ENCODE assay signal across 8 cellular contexts in genomic region chr9:128947423-128948310, GRCh38. TPM values are rescaled to one million over a fixed set of nuclear protein-coding genes. Genes with fewer than 3 reads are reported as not detected.
DNase-seq lines count a peak whose midpoint lies in the region; ATAC-seq and TF ChIP-seq lines count a peak whose summit lies in the region.

Gene DOLK, minus strand, starts transcription at chr9:128947603. Its CDS starts 300 bp downstream, at chr9:128947303.
Gene NUP188, plus strand, starts transcription at chr9:128947699. Its CDS starts 21 bp downstream, at chr9:128947720.

- no peaks in the 10 kb centered on the region for H3K9me3 ChIP-seq in T-helper 17 cell (ENCODE audit: control insufficient read depth, low read length, poor library complexity, severe bottlenecking)
- H3K9me3 ChIP-seq in psoas muscle: no peaks in the 10 kb centered on the region

- H3K36me3 ChIP-seq in psoas muscle (ENCODE audit: insufficient read depth in 1 of 2, low read depth in 1 of 2) (peaks cover 0 to 55% of the 10 kb centered on the region in 2 donors), urinary bladder (ENCODE audit: insufficient read depth) (peaks cover 2% of the 10 kb centered on the region)

- H3K36me3 Mint-ChIP-seq in T-helper 17 cell (ENCODE audit: low read depth): no peaks in the 10 kb centered on the region

- H3K27me3 ChIP-seq in psoas muscle (ENCODE audit: insufficient read depth in 3 of 3, low read length in 2 of 3): no peaks in the 10 kb centered on the region

- WGBS in psoas muscle, 3 donors: 0 to 1% (median 1%) methylated on average over 72 to 95 of the region's 95 CpGs
- WGBS in urinary bladder: under 1% methylated on average over 95 of the region's 95 CpGs

- intact Hi-C loops in left ventricle myocardium superior (cut with micrococcal nuclease): no loop called here
- intact Hi-C loops in psoas muscle (cut with DNase I): loop anchor here in 1 of 2 donors (1.0 to 10.0 kb wide), 3 partner anchors 30 to 223 kb away; partner anchors contain the start of genes SH3GLB2 and ZDHHC12

- no peaks in the 10 kb centered on the region for H3K27me3 Mint-ChIP-seq in T-helper 17 cell

- peak; percentile 65 for ATAC-seq in HG02870 (IDR thresholded peaks at IDR 0.05; ENCODE audit: unreplicated experiment)
- ATAC-seq in T-helper 17 cell: peak; percentile 91
- ATAC-seq in left ventricle myocardium superior: peak; percentile 94
- peak; percentile 91 to 95 (median 92) for ATAC-seq in psoas muscle

- peak within 1 kb of the TSS; percentile 92 for H3K27ac Mint-ChIP-seq in T-helper 17 cell

- H3K4me3 Mint-ChIP-seq in T-helper 17 cell: peak within 1 kb of the TSS; percentile 98

- TF ChIP-seq POLR2A in GM15510 (IDR thresholded peaks at IDR 0.05; ENCODE audit: borderline replicate concordance, extremely low read depth, insufficient read length): peak; percentile 98

- no peak for TF ChIP-seq CTCF in psoas muscle (IDR thresholded peaks at IDR 0.05)

- H3K4me1 ChIP-seq in psoas muscle (peaks cover 8% of the 10 kb centered on the region), urinary bladder (ENCODE audit: insufficient read depth) (no peaks in the 10 kb centered on the region)

- H3K4me3 ChIP-seq in psoas muscle: peak within 1 kb of the TSS; percentile 99
- peak within 1 kb of the TSS; percentile 57 for H3K4me3 ChIP-seq in urinary bladder (ENCODE audit: low read depth, low read length)

- peak within 1 kb of the TSS; percentile 93 for H3K27ac ChIP-seq in psoas muscle
- peak within 1 kb of the TSS; percentile 85 for H3K27ac ChIP-seq in urinary bladder (ENCODE audit: low read depth)

- peaks cover 25% of the 10 kb centered on the region for H3K4me1 Mint-ChIP-seq in T-helper 17 cell

- peak; percentile 49 for DNase-seq in NCI-H146 treated with DMSO at 0.1 percent for 48 hours (lab: John Stamatoyannopoulos, UW; ENCODE audit: unreplicated experiment)
- peak; percentile 98 to 100 (median 99) for DNase-seq in T-helper 17 cell
- DNase-seq in amygdala (lab: John Stamatoyannopoulos, UW): peak; percentile 67 to 98 (median 92)
- peak; percentile 99 for DNase-seq in left ventricle myocardium superior
- DNase-seq in psoas muscle: peak; percentile 98

RNA-seq across cellular contexts. Expression of gene DOLK, which starts in this region (rescaled TPM):
- total RNA-seq in T-helper 17 cell (1 to 10 TPM; 5.1 to 7.4 TPM), left ventricle myocardium superior (8.0 TPM), psoas muscle (1 to 10 TPM; 4.5 to 9.0 (median 6.5) TPM), urinary bladder (11.3 TPM)
- polyA plus RNA-seq in psoas muscle (10 to 100 TPM in 2 of 3 donors, 1 to 10 TPM in 1; 6.2 to 14.0 (median 12.2) TPM), urinary bladder (16.4 TPM)

RNA-seq across cellular contexts. Expression of gene NUP188, which starts in this region (rescaled TPM):
- total RNA-seq in T-helper 17 cell (10 to 100 TPM; 62.2 to 75.1 TPM), left ventricle myocardium superior (17.4 TPM), psoas muscle (10 to 100 TPM; 17.2 to 25.9 (median 25.4) TPM), urinary bladder (43.1 TPM)
- polyA plus RNA-seq in psoas muscle (10 to 100 TPM in 2 of 3 donors, 1 to 10 TPM in 1; 9.8 to 28.1 (median 18.6) TPM), urinary bladder (20.3 TPM)

Comparison
In these comparisons a context has a peak if more than half of its experiments do, and no peak if none do; other contexts are left out.
1. Peak in every context shown above with its lines: DNase-seq, ATAC-seq, H3K4me3 ChIP-seq and H3K27ac ChIP-seq.
2. DNase-seq: peak in every context shown above with its lines; median percentile 99 in T-helper 17 cell; 99 in left ventricle myocardium superior; 98 in psoas muscle; 92 in amygdala; 49 in NCI-H146 treated with DMSO at 0.1 percent for 48 hours.